In genomic region chr3:55592572-55592971, GRCh38 we compare ENCODE assay signal across 2 cellular contexts.
TF ChIP-seq lines count a peak whose summit lies in the region.

No MANE protein-coding gene starts in this region.

TF ChIP-seq in GM23338, 12 proteins besides CTCF, POLR2A, EP300 and RAD21:
- TF ChIP-seq NANOG (IDR thresholded peaks at IDR 0.05; ENCODE audit: borderline replicate concordance), result peak; percentile 49; the same call in 1 of the 2 replicates
- no peak for TF ChIP-seq EZH2phosphoT487 (IDR thresholded peaks at IDR 0.05; ENCODE audit: unreplicated experiment)
- no peak for TF ChIP-seq ZNF114 (CRISPR knock-in tag; IDR thresholded peaks at IDR 0.05)

TF ChIP-seq in H1, 55 proteins besides CTCF, POLR2A, EP300 and RAD21:
- no peak for TF ChIP-seq EZH2 (IDR thresholded peaks at IDR 0.05; ENCODE audit: low read depth, low read length, severe bottlenecking)
TF ChIP-seq in H1: peak in this region for 0.
